Comparison of ENCODE assay signal across 16 cellular contexts in the genomic region with DNA sequence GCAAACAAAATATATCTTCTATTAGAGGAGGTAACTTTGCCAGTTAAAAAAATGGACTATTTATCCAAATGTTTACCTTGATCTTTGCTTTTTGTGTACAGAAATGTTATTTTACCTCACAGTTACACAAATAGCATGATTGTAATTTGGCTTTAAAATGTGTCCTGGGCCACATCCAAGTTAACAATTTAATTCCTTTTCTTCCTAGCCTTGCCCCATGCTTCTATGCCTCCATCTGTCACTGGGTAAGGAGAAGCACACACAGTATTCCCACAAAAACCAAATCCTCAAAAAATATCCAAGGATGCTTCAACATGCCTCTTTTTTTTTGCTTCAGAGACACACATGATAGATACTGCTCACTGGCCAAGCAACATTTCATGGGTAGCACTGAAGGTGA. TPM values are rescaled to one million over a fixed set of nuclear protein-coding genes. Genes with fewer than 3 reads are reported as not detected.
DNase-seq lines count a peak whose midpoint lies in the region; TF ChIP-seq lines count a peak whose summit lies in the region.
"Had no signal": no experiment of that assay in that cellular context is flagged by ENCODE, and none has a peak within 500 bp of the region (broad histone marks: within the 10 kb centered on the region; RNA-seq: fewer than 3 reads in every experiment).

No MANE protein-coding gene starts in this region.

- TF ChIP-seq CTCF in mesothelial cell of epicardium (IDR thresholded peaks at IDR 0.05; ENCODE audit: unreplicated experiment): no peak

- H3K36me3 Mint-ChIP-seq in mesothelial cell of epicardium: no peaks in the 10 kb centered on the region
- H3K36me3 Mint-ChIP-seq: CD8-positive, alpha-beta T cell had no signal

- no peaks in the 10 kb centered on the region for H3K27me3 Mint-ChIP-seq in mesothelial cell of epicardium (ENCODE audit: low read depth)

- in situ Hi-C loops in G401 (cut with HindIII; ENCODE audit: low sequenced_read_pairs): no loop called here

- H3K4me3 Mint-ChIP-seq in mesothelial cell of epicardium: no peak overlapping the region
- H3K4me3 Mint-ChIP-seq: B cell; CD4-positive, alpha-beta T cell; CD8-positive, alpha-beta T cell had no signal

- no peaks in the 10 kb centered on the region for H3K4me1 Mint-ChIP-seq in mesothelial cell of epicardium
- H3K4me1 Mint-ChIP-seq: B cell had no signal

- DNase-seq in G401 (ENCODE audit: low spot score) (peak; percentile 60), NCI-H1694 treated with DMSO at 0.1 percent for 48 hours (lab: John Stamatoyannopoulos, UW) (peak; percentile 9), cerebellar cortex (ENCODE audit: low spot score) (peak; percentile 60), NCI-H2029 (lab: John Stamatoyannopoulos, UW) (no peak), mesothelial cell of epicardium (ENCODE audit: low spot score in 2 of 2, unreplicated experiment in 2 of 2) (no peak)
- no peak for DNase-seq in activated CD8-positive, alpha-beta memory T cell treated with anti-CD3 and anti-CD28 coated beads, Interleukin-2, amount 50 U/mL, for 4 hours
- DNase-seq: AML-193; Caco-2; Calu3; CD4-positive, alpha-beta T cell; CD8-positive, alpha-beta T cell; DMS79 treated with DMSO at 0.1 percent for 48 hours; GDM1 had no signal

- no peaks in the 10 kb centered on the region for H3K9me3 Mint-ChIP-seq in mesothelial cell of epicardium
- H3K9me3 Mint-ChIP-seq: CD4-positive, alpha-beta T cell; CD8-positive, alpha-beta T cell had no signal

- H3K27ac Mint-ChIP-seq in mesothelial cell of epicardium: no peak overlapping the region
- H3K27ac Mint-ChIP-seq: B cell; CD4-positive, alpha-beta T cell; CD8-positive, alpha-beta T cell had no signal

RNA-seq across cellular contexts. Expression of a gene that starts 30.9 kb away (rescaled TPM):
- total RNA-seq in G401 (2014; rRNA removed; shearing (Covaris generic)): not detected in 2 replicates
- not detected in 3 replicates for total RNA-seq in mesothelial cell of epicardium
- total RNA-seq: A172; B cell; Caco-2; Calu3; CD4-positive, alpha-beta T cell; CD8-positive, alpha-beta T cell; GM12878 had no signal

Comparison
In these comparisons a context has a peak if more than half of its experiments do, and no peak if none do; other contexts are left out.
1. DNase-seq: peak in G401 (single experiment), NCI-H1694 treated with DMSO at 0.1 percent for 48 hours (single experiment) and cerebellar cortex (single experiment); none in NCI-H2029 (single experiment), mesothelial cell of epicardium (0 of 2) and activated CD8-positive, alpha-beta memory T cell treated with anti-CD3 and anti-CD28 coated beads, Interleukin-2, amount 50 U/mL, for 4 hours (single experiment).